ENCODE assay signal across 22 cellular contexts in the genomic region with DNA sequence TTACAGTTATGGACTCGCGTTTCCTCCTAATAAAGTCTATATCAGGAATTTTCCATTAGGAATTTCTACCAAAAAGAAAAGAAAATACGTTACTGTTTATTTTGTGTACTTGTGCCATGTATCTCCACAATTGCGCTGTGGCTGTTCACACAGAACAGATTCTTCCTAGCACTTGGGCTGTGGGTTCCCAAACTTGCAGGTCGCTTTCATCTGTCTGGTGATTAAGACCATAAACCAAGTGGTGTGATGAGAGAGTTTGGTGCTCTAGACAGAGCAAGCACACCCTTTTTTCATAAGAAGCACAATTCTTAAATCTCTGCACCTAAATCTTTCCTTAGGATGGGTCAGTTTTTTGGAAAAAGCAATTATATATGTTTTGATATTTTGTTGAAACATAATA.
"Had no signal": no experiment of that assay in that cellular context is flagged by ENCODE, and none has a peak within 500 bp of the region (broad histone marks: within the 10 kb centered on the region; RNA-seq: fewer than 3 reads in every experiment).

No MANE protein-coding gene starts in this region.

- H3K27ac ChIP-seq: adrenal gland, ascending aorta, brain microvascular endothelial cell, colonic mucosa, left ventricle myocardium inferior, thyroid gland had no signal

- ATAC-seq: activated CD4-positive, alpha-beta T cell treated with anti-CD3 and anti-CD28 coated beads for 36 hours; gastrocnemius medialis; natural killer cell; stimulated activated naive CD8-positive, alpha-beta T cell treated with anti-CD3 and anti-CD28 coated beads, Interleukin-15, Interleukin-2, amounts not matched to agents 100 U/mL and 50 U/mL, for 24 hours had no signal

- H3K27me3 ChIP-seq: adrenal gland, ascending aorta, brain microvascular endothelial cell, colonic mucosa, gastrocnemius medialis, thyroid gland had no signal

- H3K9me3 ChIP-seq: adrenal gland, ascending aorta, colonic mucosa, gastrocnemius medialis, left ventricle myocardium inferior, thyroid gland had no signal

- H3K4me3 ChIP-seq: adrenal gland, ascending aorta, colonic mucosa, gastrocnemius medialis, left ventricle myocardium inferior, thyroid gland had no signal

- DNase-seq: activated B cell treated with CpG ODN at 0.5 μM for 24 hours; activated CD4-positive, alpha-beta T cell treated with anti-CD3 and anti-CD28 coated beads for 36 hours; activated CD4-positive, alpha-beta T cell treated with anti-CD3 and anti-CD28 coated beads, Interleukin-2, amount 50 U/mL, for 4 hours; activated CD8-positive, alpha-beta memory T cell treated with anti-CD3 and anti-CD28 coated beads for 24 hours; activated CD8-positive, alpha-beta memory T cell treated with anti-CD3 and anti-CD28 coated beads, Interleukin-2, amount 50 U/mL, for 4 hours; activated naive CD4-positive, alpha-beta T cell; activated T-cell treated with anti-CD3 and anti-CD28 coated beads, Interleukin-2, amount 50 U/mL, for 24 hours; adrenal gland; brain microvascular endothelial cell; colonic mucosa; endodermal cell; erythroblast; gastrocnemius medialis; hippocampal formation; left ventricle myocardium inferior; midbrain; natural killer cell; stimulated activated CD4-positive, alpha-beta T cell treated with anti-CD3 and anti-CD28 coated beads, Interleukin-4, amount 100 ng/mL, for 24 hours; stimulated activated naive CD8-positive, alpha-beta T cell treated with anti-CD3 and anti-CD28 coated beads, Interleukin-15, Interleukin-2, amounts not matched to agents 100 U/mL and 50 U/mL, for 24 hours; T1000; thyroid gland had no signal

- H3K4me1 ChIP-seq: ascending aorta, colonic mucosa, left ventricle myocardium inferior, thyroid gland had no signal

- H3K36me3 ChIP-seq: adrenal gland, ascending aorta, brain microvascular endothelial cell, colonic mucosa, gastrocnemius medialis, left ventricle myocardium inferior, thyroid gland had no signal
